Comparison of ENCODE assay signal across 12 cellular contexts in the genomic region with DNA sequence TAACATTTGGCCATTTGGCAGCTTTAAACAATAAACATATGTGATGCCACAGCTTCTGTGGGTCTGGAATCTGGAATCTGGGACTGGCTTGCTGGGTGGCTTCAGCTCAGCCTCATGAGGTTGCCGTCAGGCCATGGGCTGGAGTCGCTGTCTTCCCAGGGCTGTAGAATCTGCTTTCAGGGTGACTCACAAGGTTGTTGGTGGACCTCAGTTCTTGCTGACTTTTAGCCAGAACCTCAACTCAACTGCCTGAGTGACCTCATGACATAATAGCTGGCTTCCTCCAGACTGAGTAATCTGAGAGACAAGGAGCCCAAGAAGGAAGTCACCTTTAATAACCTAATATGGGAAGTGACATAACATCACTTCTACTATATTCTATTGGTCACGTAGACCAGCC. TPM values are rescaled to one million over a fixed set of nuclear protein-coding genes. Genes with fewer than 3 reads are reported as not detected.
DNase-seq lines count a peak whose midpoint lies in the region; ATAC-seq and TF ChIP-seq lines count a peak whose summit lies in the region.
"Had no signal": no experiment of that assay in that cellular context is flagged by ENCODE, and none has a peak within 500 bp of the region (broad histone marks: within the 10 kb centered on the region; RNA-seq: fewer than 3 reads in every experiment).

No MANE protein-coding gene starts in this region.

- H3K27ac ChIP-seq in left lung, result no peak overlapping the region
- H3K27ac ChIP-seq: right lobe of liver had no signal

- no peaks in the 10 kb centered on the region for H3K9me3 ChIP-seq in left lung
- H3K9me3 ChIP-seq: right lobe of liver had no signal

- H3K4me1 ChIP-seq in left lung, result no peaks in the 10 kb centered on the region
- H3K4me1 ChIP-seq: right lobe of liver had no signal

- peak; percentile 19 to 40 for DNase-seq in AML-193 (lab: John Stamatoyannopoulos, UW)
- peak; percentile 100 for DNase-seq in M059J (ENCODE audit: low read depth)
- peak; percentile 47 for DNase-seq in brain pericyte (ENCODE audit: low read depth, low spot score)
- no peak for DNase-seq in left lung
- DNase-seq in GM19238 (ENCODE audit: insufficient read length, low spot score), result no peak
- DNase-seq in activated CD8-positive, alpha-beta T cell treated with anti-CD3 and anti-CD28 coated beads for 36 hours, result no peak
- DNase-seq in NCI-H526 treated with DMSO at 0.1 percent for 48 hours (lab: John Stamatoyannopoulos, UW), result no peak
- DNase-seq: activated naive CD8-positive, alpha-beta T cell treated with anti-CD3 and anti-CD28 coated beads, Interleukin-2, amount 50 U/mL, for 24 hours; NCI-H510A; right lobe of liver had no signal

- H3K27me3 Mint-ChIP-seq in activated CD8-positive, alpha-beta T cell treated with anti-CD3 and anti-CD28 coated beads for 36 hours, result no peaks in the 10 kb centered on the region
- H3K27me3 Mint-ChIP-seq: activated naive CD8-positive, alpha-beta T cell treated with anti-CD3 and anti-CD28 coated beads, Interleukin-2, amount 50 U/mL, for 24 hours; stimulated activated memory B cell treated with anti-CD40 and anti-IgM and Interleukin-4, amounts not matched to agents 10 μg/mL and 1 μg/mL and 100 μg/mL, for 72 hours had no signal

- no peak overlapping the region for H3K27ac Mint-ChIP-seq in activated CD8-positive, alpha-beta T cell treated with anti-CD3 and anti-CD28 coated beads for 36 hours
- H3K27ac Mint-ChIP-seq: activated naive CD8-positive, alpha-beta T cell treated with anti-CD3 and anti-CD28 coated beads, Interleukin-2, amount 50 U/mL, for 24 hours; stimulated activated memory B cell treated with anti-CD40 and anti-IgM and Interleukin-4, amounts not matched to agents 10 μg/mL and 1 μg/mL and 100 μg/mL, for 72 hours had no signal

- CTCF ChIA-PET in activated CD8-positive, alpha-beta T cell treated with anti-CD3 and anti-CD28 coated beads for 36 hours (lab: Charles Lee), result no interaction called here

- POLR2A ChIA-PET in activated CD8-positive, alpha-beta T cell treated with anti-CD3 and anti-CD28 coated beads for 36 hours (lab: Charles Lee), result no interaction called here

- no peaks in the 10 kb centered on the region for H3K9me3 Mint-ChIP-seq in activated CD8-positive, alpha-beta T cell treated with anti-CD3 and anti-CD28 coated beads for 36 hours

- peaks cover 0 to 24% of the 10 kb centered on the region in 2 donors for H3K36me3 ChIP-seq in left lung

- H3K27me3 ChIP-seq in left lung, result no peaks in the 10 kb centered on the region
- H3K27me3 ChIP-seq: right lobe of liver had no signal

- ATAC-seq in left lung (peak; percentile 46), HG02571 (IDR thresholded peaks at IDR 0.05; ENCODE audit: unreplicated experiment) (no peak)
- no peak for ATAC-seq in activated CD8-positive, alpha-beta T cell treated with anti-CD3 and anti-CD28 coated beads for 36 hours
- ATAC-seq: activated naive CD8-positive, alpha-beta T cell treated with anti-CD3 and anti-CD28 coated beads, Interleukin-2, amount 50 U/mL, for 24 hours; stimulated activated memory B cell treated with anti-CD40 and anti-IgM and Interleukin-4, amounts not matched to agents 10 μg/mL and 1 μg/mL and 100 μg/mL, for 72 hours had no signal

- no peak overlapping the region for H3K4me3 ChIP-seq in left lung
- H3K4me3 ChIP-seq: right lobe of liver had no signal

- no peak overlapping the region for H3K4me3 Mint-ChIP-seq in activated CD8-positive, alpha-beta T cell treated with anti-CD3 and anti-CD28 coated beads for 36 hours
- H3K4me3 Mint-ChIP-seq: activated naive CD8-positive, alpha-beta T cell treated with anti-CD3 and anti-CD28 coated beads, Interleukin-2, amount 50 U/mL, for 24 hours; stimulated activated memory B cell treated with anti-CD40 and anti-IgM and Interleukin-4, amounts not matched to agents 10 μg/mL and 1 μg/mL and 100 μg/mL, for 72 hours had no signal

- H3K36me3 Mint-ChIP-seq in activated CD8-positive, alpha-beta T cell treated with anti-CD3 and anti-CD28 coated beads for 36 hours (ENCODE audit: low read depth), result peaks cover 52% of the 10 kb centered on the region

- intact Hi-C loops in left lung (cut with DNase I), result no loop called here
- intact Hi-C loops in activated CD8-positive, alpha-beta T cell treated with anti-CD3 and anti-CD28 coated beads for 36 hours (cut with micrococcal nuclease), result no loop called here

- H3K4me1 Mint-ChIP-seq in activated CD8-positive, alpha-beta T cell treated with anti-CD3 and anti-CD28 coated beads for 36 hours (ENCODE audit: low read depth), result peaks cover 22% of the 10 kb centered on the region
- H3K4me1 Mint-ChIP-seq: stimulated activated memory B cell treated with anti-CD40 and anti-IgM and Interleukin-4, amounts not matched to agents 10 μg/mL and 1 μg/mL and 100 μg/mL, for 72 hours had no signal

- no peak for TF ChIP-seq CTCF in left lung (IDR thresholded peaks at IDR 0.05)
- no peak for TF ChIP-seq CTCF in activated CD8-positive, alpha-beta T cell treated with anti-CD3 and anti-CD28 coated beads for 36 hours (IDR thresholded peaks at IDR 0.05)

RNA-seq across cellular contexts. Expression of a gene that starts 44.6 kb away (rescaled TPM):
- total RNA-seq in M059J (2014; rRNA removed; shearing (Covaris generic)), result 66.5 and 75.5 TPM in 2 replicates
- total RNA-seq in left lung, result 100 to 1,000 TPM; 121 to 266 TPM
- total RNA-seq in activated CD8-positive, alpha-beta T cell treated with anti-CD3 and anti-CD28 coated beads for 36 hours, result 1 to 10 TPM in 1 of 2 experiments, under 1 TPM in 1; 0.47 to 1.0 TPM

Comparison
In these comparisons a context has a peak if more than half of its experiments do, and no peak if none do; other contexts are left out.
1. DNase-seq: peak in AML-193 (2 of 2), M059J (single experiment) and brain pericyte (single experiment); none in left lung (0 of 2), GM19238 (single experiment), activated CD8-positive, alpha-beta T cell treated with anti-CD3 and anti-CD28 coated beads for 36 hours (single experiment) and NCI-H526 treated with DMSO at 0.1 percent for 48 hours (single experiment).
2. RNA of a gene that starts 44.6 kb away (total RNA-seq): 121 to 266 TPM in left lung and 66.5 to 75.5 TPM in M059J; 0.47 to 1.0 TPM in activated CD8-positive, alpha-beta T cell treated with anti-CD3 and anti-CD28 coated beads for 36 hours; every median in the first group is over 10 times any median in the second.